In genomic region chr15:44066211-44066827, GRCh38 we compare ENCODE assay signal across 9 cellular contexts.
DNase-seq lines count a peak whose midpoint lies in the region; ATAC-seq, FAIRE-seq and TF ChIP-seq lines count a peak whose summit lies in the region.
"Had no signal": no experiment of that assay in that cellular context is flagged by ENCODE, and none has a peak within 500 bp of the region (broad histone marks: within the 10 kb centered on the region; RNA-seq: fewer than 3 reads in every experiment).

No MANE protein-coding gene starts in this region.

- H3K9me3 ChIP-seq in keratinocyte (ENCODE audit: control insufficient read depth, low read depth, low read length): no peaks in the 10 kb centered on the region

- H3K4me2 ChIP-seq in keratinocyte (ENCODE audit: control insufficient read depth, extremely low read depth, insufficient read depth, low read depth, low read length): peak overlapping the region; percentile 57
- H3K4me2 ChIP-seq: BLaER1 treated with 17β-estradiol and CSF1 and Interleukin-3, amounts not matched to agents 10 nM and 100 nM had no signal

- peaks cover 9% of the 10 kb centered on the region for H3K36me3 Mint-ChIP-seq in brain

- no peaks in the 10 kb centered on the region for H4K20me1 ChIP-seq in keratinocyte (ENCODE audit: control insufficient read depth, extremely low read depth, insufficient read depth, low read length)
- H4K20me1 ChIP-seq: BLaER1 treated with 17β-estradiol and CSF1 and Interleukin-3, amounts not matched to agents 10 nM and 100 nM had no signal

- H3K27ac ChIP-seq in keratinocyte (ENCODE audit: control insufficient read depth, insufficient read depth, low read length): no peak overlapping the region
- H3K27ac ChIP-seq: BLaER1 treated with 17β-estradiol and CSF1 and Interleukin-3, amounts not matched to agents 10 nM and 100 nM had no signal

- peaks cover 0 to 5% of the 10 kb centered on the region in 2 experiments for H3K36me3 ChIP-seq in keratinocyte (ENCODE audit: control insufficient read depth in 2 of 2, extremely low read depth in 1 of 2, insufficient read depth in 2 of 2, low read length in 2 of 2)
- H3K36me3 ChIP-seq: BLaER1 treated with 17β-estradiol and CSF1 and Interleukin-3, amounts not matched to agents 10 nM and 100 nM had no signal

- peaks cover 0 to 3% (median 0%) of the 10 kb centered on the region in 5 experiments for H3K9me3 Mint-ChIP-seq in brain

- no peaks in the 10 kb centered on the region for H3K4me1 Mint-ChIP-seq in brain

- H3K9me1 ChIP-seq in keratinocyte (ENCODE audit: control insufficient read depth, extremely low read depth, insufficient read depth, low read length): no peaks in the 10 kb centered on the region

- FAIRE-seq in TTC549 (lab: Jason Lieb, UNC) (peak; percentile 60), keratinocyte (lab: Jason Lieb, UNC) (peak; percentile 95)

- no peaks in the 10 kb centered on the region for H3K27me3 ChIP-seq in keratinocyte (ENCODE audit: control insufficient read depth, extremely low read depth, insufficient read depth, low read length)

- H3K4me1 ChIP-seq in keratinocyte (ENCODE audit: control insufficient read depth, extremely low read depth, insufficient read depth, low read length): no peaks in the 10 kb centered on the region
- H3K4me1 ChIP-seq: BLaER1 treated with 17β-estradiol and CSF1 and Interleukin-3, amounts not matched to agents 10 nM and 100 nM had no signal

- H3K9ac ChIP-seq in keratinocyte (ENCODE audit: control insufficient read depth, extremely low read depth, insufficient read depth, low read length): no peak overlapping the region
- H3K9ac ChIP-seq: BLaER1 treated with 17β-estradiol and CSF1 and Interleukin-3, amounts not matched to agents 10 nM and 100 nM had no signal

- no peak overlapping the region for H2AFZ ChIP-seq in keratinocyte (ENCODE audit: control insufficient read depth, low read length)

- no peak overlapping the region for H3K4me3 ChIP-seq in keratinocyte (ENCODE audit: control insufficient read depth in 2 of 3, extremely low read depth in 1 of 3, insufficient read depth in 2 of 3, low read depth in 1 of 3, low read length in 3 of 3)
- H3K4me3 ChIP-seq: BLaER1 treated with 17β-estradiol and CSF1 and Interleukin-3, amounts not matched to agents 10 nM and 100 nM had no signal

- H3K79me2 ChIP-seq in keratinocyte (ENCODE audit: control insufficient read depth, insufficient read depth, low read length): peaks cover 15% of the 10 kb centered on the region

- TF ChIP-seq CTCF in brain (conservative IDR thresholded peaks at IDR 0.05): peak; percentile 70 to 71
- peak; percentile 62 to 80 (median 65) for TF ChIP-seq CTCF in keratinocyte (optimal IDR thresholded peaks at IDR 0.05 in 1 of 3, IDR thresholded peaks at IDR 0.05 in 1 of 3, conservative IDR thresholded peaks at IDR 0.05 in 1 of 3; ENCODE audit: extremely low read depth in 1 of 3, insufficient read depth in 2 of 3, low read length in 3 of 3)

- no peak overlapping the region for H3K4me3 Mint-ChIP-seq in brain

- H3K27me3 Mint-ChIP-seq in brain: no peaks in the 10 kb centered on the region

- DNase-seq in NCI-H2081 (lab: John Stamatoyannopoulos, UW) (peak; percentile 66 to 75), NCI-H2081 treated with DMSO at 0.1 percent for 48 hours (lab: John Stamatoyannopoulos, UW) (no peak), NCI-H187 treated with DMSO at 0.1 percent for 48 hours (lab: John Stamatoyannopoulos, UW) (peak; percentile 29), keratinocyte (ENCODE audit: low read depth, low spot score) (peak; percentile 23)
- peak; percentile 30 to 37 for DNase-seq in stimulated activated CD4-positive, alpha-beta T cell treated with anti-CD3 and anti-CD28 coated beads, Interleukin-4, amount 100 ng/mL, for 4 hours

- H3K27ac Mint-ChIP-seq in brain: no peak overlapping the region

- dilution Hi-C loops in keratinocyte (cut with MboI; ENCODE audit: extremely low pct_ligation_motif_present, low sequenced_read_pairs): no loop called here

- ATAC-seq in HG03342 (IDR thresholded peaks at IDR 0.05; ENCODE audit: unreplicated experiment): no peak
